ENCODE assay signal across 24 cellular contexts in the genomic region with DNA sequence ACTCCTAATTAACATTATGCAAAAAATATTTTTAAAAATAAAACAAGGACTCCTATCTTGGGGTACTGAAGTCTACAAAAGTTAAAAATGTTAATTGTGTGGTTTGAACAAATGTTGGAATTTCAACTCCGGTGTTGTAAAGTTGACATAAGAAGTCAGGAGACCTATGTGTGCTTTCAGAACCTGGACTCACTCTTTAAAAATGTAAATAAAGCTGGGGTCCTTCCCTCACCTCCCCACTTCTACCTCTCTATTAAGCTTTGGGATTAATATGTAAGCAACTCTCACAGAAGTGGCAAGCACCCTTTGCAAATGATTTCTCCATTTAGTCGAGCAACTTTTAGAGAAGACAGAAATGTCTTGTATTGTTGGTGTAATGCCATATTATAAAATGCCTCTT. TPM values are rescaled to one million over a fixed set of nuclear protein-coding genes. Genes with fewer than 3 reads are reported as not detected.
"Had no signal": no experiment of that assay in that cellular context is flagged by ENCODE, and none has a peak within 500 bp of the region (broad histone marks: within the 10 kb centered on the region; RNA-seq: fewer than 3 reads in every experiment).

No MANE protein-coding gene starts in this region.

- H3K9me3 ChIP-seq: colonic mucosa, lower lobe of right lung, mucosa of descending colon, right atrium auricular region, thoracic aorta, uterus had no signal

- H3K36me3 Mint-ChIP-seq: immature natural killer cell had no signal

- H3K79me2 ChIP-seq: parathyroid adenoma had no signal

- ATAC-seq: activated naive CD4-positive, alpha-beta T cell treated with anti-CD3 and anti-CD28 coated beads, Interleukin-2, amount 50 U/mL, for 72 hours; activated T-cell treated with anti-CD3 and anti-CD28 coated beads, Interleukin-2, amount 50 U/mL, for 72 hours; lower lobe of right lung; mucosa of descending colon had no signal

- H3K9ac ChIP-seq: parathyroid adenoma had no signal

- H3K27me3 ChIP-seq: colonic mucosa, right atrium auricular region, uterus had no signal

- H3K27ac ChIP-seq: colonic mucosa, lower lobe of right lung, parathyroid adenoma, right atrium auricular region had no signal

- H3K4me3 ChIP-seq: colonic mucosa, lower lobe of right lung, mucosa of descending colon, right atrium auricular region, thoracic aorta, uterus had no signal

- H2AFZ ChIP-seq: parathyroid adenoma had no signal

- H3K27ac Mint-ChIP-seq: activated naive CD4-positive, alpha-beta T cell treated with anti-CD3 and anti-CD28 coated beads, Interleukin-2, amount 50 U/mL, for 72 hours; activated T-cell treated with anti-CD3 and anti-CD28 coated beads, Interleukin-2, amount 50 U/mL, for 72 hours; immature natural killer cell; nephron; stimulated activated naive CD8-positive, alpha-beta T cell treated with anti-CD3 and anti-CD28 coated beads, Interleukin-15, Interleukin-2, amounts not matched to agents 100 ng/mL and 50 ng/mL, for 24 hours had no signal

- H3K4me1 ChIP-seq: colonic mucosa, parathyroid adenoma had no signal

- DNase-seq: activated CD4-positive, alpha-beta T cell treated with anti-CD3 and anti-CD28 coated beads for 4 hours; activated CD4-positive, alpha-beta T cell treated with anti-CD3 and anti-CD28 coated beads, Interleukin-2, amount 50 U/mL, for 4 hours; activated naive CD4-positive, alpha-beta T cell; activated T-cell treated with anti-CD3 and anti-CD28 coated beads for 4 hours; activated T-cell treated with anti-CD3 and anti-CD28 coated beads, Interleukin-2, amount 50 U/mL, for 72 hours; cerebellar nuclear complex; colonic mucosa; effector CD8-positive, alpha-beta T cell; head of caudate nucleus; hypothalamus; immature natural killer cell; lower lobe of right lung; mesendoderm; mucosa of descending colon; stimulated activated CD4-positive, alpha-beta T cell treated with anti-CD3 and anti-CD28 coated beads, Interleukin-2, amount 100 ng/mL, for 48 hours; trophoblast cell; uterus had no signal

- H3K9me3 Mint-ChIP-seq: activated naive CD4-positive, alpha-beta T cell treated with anti-CD3 and anti-CD28 coated beads, Interleukin-2, amount 50 U/mL, for 72 hours; activated T-cell treated with anti-CD3 and anti-CD28 coated beads, Interleukin-2, amount 50 U/mL, for 72 hours; nephron had no signal

- H3K36me3 ChIP-seq: colonic mucosa, right atrium auricular region, uterus had no signal

- H3K4me3 Mint-ChIP-seq: activated T-cell treated with anti-CD3 and anti-CD28 coated beads, Interleukin-2, amount 50 U/mL, for 72 hours; immature natural killer cell; stimulated activated naive CD8-positive, alpha-beta T cell treated with anti-CD3 and anti-CD28 coated beads, Interleukin-15, Interleukin-2, amounts not matched to agents 100 ng/mL and 50 ng/mL, for 24 hours had no signal

RNA-seq across cellular contexts. Expression of gene MEIS2, which starts 11.9 kb away (rescaled TPM):
- total RNA-seq: T-helper 1 cell treated with Interleukin-12 subunit alpha and Interleukin-12 subunit beta and Interleukin-4 antibody, amounts not matched to agents 30 ng/mL and 1 ng/mL, for 36 hours had no signal
- polyA plus RNA-seq: immature natural killer cell had no signal
